In genomic region chr2:112888350-112888749, GRCh38 we compare ENCODE assay signal across 1 cellular context.
TF ChIP-seq lines count a peak whose summit lies in the region.

No MANE protein-coding gene starts in this region.

TF ChIP-seq in GM23338, 12 proteins besides CTCF, POLR2A, EP300 and RAD21 (continued from another document):
- TF ChIP-seq REST (IDR thresholded peaks at IDR 0.05; ENCODE audit: unreplicated experiment) (no peak), ZNF331 (CRISPR knock-in tag; IDR thresholded peaks at IDR 0.05; ENCODE audit: low read depth) (no peak), ZNF114 (CRISPR knock-in tag; IDR thresholded peaks at IDR 0.05) (no peak), POLR2AphosphoS5 (IDR thresholded peaks at IDR 0.05; ENCODE audit: low read depth) (no peak), STAT1 (IDR thresholded peaks at IDR 0.05; ENCODE audit: unreplicated experiment) (no peak), ETS1 (IDR thresholded peaks at IDR 0.05) (no peak), EZH2 (IDR thresholded peaks at IDR 0.05; ENCODE audit: low read depth, unreplicated experiment) (no peak), NANOG (IDR thresholded peaks at IDR 0.05; ENCODE audit: borderline replicate concordance) (no peak)
